14 cellular contexts compared by ENCODE assay signal in the genomic region with DNA sequence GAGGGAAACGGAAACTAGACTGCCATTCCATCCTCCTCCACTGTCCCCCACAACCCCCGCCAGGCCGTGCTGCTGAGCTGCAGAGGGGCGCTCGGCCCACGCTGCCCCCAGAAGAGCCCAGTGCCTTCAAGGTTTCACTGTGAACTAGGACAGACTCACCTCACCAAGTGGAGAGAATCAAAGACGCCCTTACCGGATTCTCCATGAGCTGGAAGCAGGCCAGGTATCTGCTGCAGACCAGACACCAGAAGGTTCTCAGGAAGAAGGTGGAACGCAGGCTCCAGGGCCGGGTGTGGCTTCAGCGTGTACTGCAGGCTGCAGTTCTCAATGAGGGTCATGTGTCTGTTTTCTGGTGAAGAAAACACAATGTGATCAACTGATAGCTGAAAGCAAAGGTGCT.
"Had no signal": no experiment of that assay in that cellular context is flagged by ENCODE, and none has a peak within 500 bp of the region (broad histone marks: within the 10 kb centered on the region; RNA-seq: fewer than 3 reads in every experiment).

No MANE protein-coding gene starts in this region.

- H3K27ac Mint-ChIP-seq: activated naive CD8-positive, alpha-beta T cell treated with anti-CD3 and anti-CD28 coated beads for 36 hours; dendritic cell treated with granulocyte-macrophage colony-stimulating factor and Interleukin-4, amounts not matched to agents 40 ng/mL and 50 ng/mL, for 4 days; progenitor cell of endocrine pancreas; stimulated activated memory B cell treated with anti-CD40 and anti-IgM and Interleukin-4, amounts not matched to agents 10 μg/mL and 1 μg/mL and 100 μg/mL, for 72 hours; T-helper 17 cell had no signal

- DNase-seq: activated gamma-delta T cell treated with Interleukin-2 at 50 U/mL for 16 hours; activated naive CD8-positive, alpha-beta T cell treated with anti-CD3 and anti-CD28 coated beads for 36 hours; activated T-cell treated with anti-CD3 and anti-CD28 coated beads, Interleukin-2, amount 50 U/mL, for 1 hour; brain microvascular endothelial cell; cerebellar nuclear complex; erythroblast; hippocampal formation; naive thymus-derived CD8-positive, alpha-beta T cell; right cardiac atrium; T-helper 17 cell had no signal

- H3K27me3 Mint-ChIP-seq: activated naive CD8-positive, alpha-beta T cell treated with anti-CD3 and anti-CD28 coated beads for 36 hours; dendritic cell treated with granulocyte-macrophage colony-stimulating factor and Interleukin-4, amounts not matched to agents 40 ng/mL and 50 ng/mL, for 4 days; naive thymus-derived CD8-positive, alpha-beta T cell; progenitor cell of endocrine pancreas; stimulated activated memory B cell treated with anti-CD40 and anti-IgM and Interleukin-4, amounts not matched to agents 10 μg/mL and 1 μg/mL and 100 μg/mL, for 72 hours; T-helper 17 cell had no signal

- H3K4me3 Mint-ChIP-seq: activated naive CD8-positive, alpha-beta T cell treated with anti-CD3 and anti-CD28 coated beads for 36 hours; dendritic cell treated with granulocyte-macrophage colony-stimulating factor and Interleukin-4, amounts not matched to agents 40 ng/mL and 50 ng/mL, for 4 days; naive thymus-derived CD8-positive, alpha-beta T cell; stimulated activated memory B cell treated with anti-CD40 and anti-IgM and Interleukin-4, amounts not matched to agents 10 μg/mL and 1 μg/mL and 100 μg/mL, for 72 hours had no signal

- H3K36me3 ChIP-seq: brain microvascular endothelial cell had no signal

- ATAC-seq: activated CD4-positive, CD25-positive, alpha-beta regulatory T cell treated with anti-CD3 and anti-CD28 coated beads, Interleukin-2, amount 50 U/mL, for 24 hours; naive thymus-derived CD8-positive, alpha-beta T cell; stimulated activated memory B cell treated with anti-CD40 and anti-IgM and Interleukin-4, amounts not matched to agents 10 μg/mL and 1 μg/mL and 100 μg/mL, for 72 hours; T-helper 17 cell had no signal

- H3K27ac ChIP-seq: brain microvascular endothelial cell had no signal

- H3K4me1 Mint-ChIP-seq: stimulated activated memory B cell treated with anti-CD40 and anti-IgM and Interleukin-4, amounts not matched to agents 10 μg/mL and 1 μg/mL and 100 μg/mL, for 72 hours had no signal

- H3K9me3 Mint-ChIP-seq: activated naive CD8-positive, alpha-beta T cell treated with anti-CD3 and anti-CD28 coated beads for 36 hours; dendritic cell treated with granulocyte-macrophage colony-stimulating factor and Interleukin-4, amounts not matched to agents 40 ng/mL and 50 ng/mL, for 4 days; naive thymus-derived CD8-positive, alpha-beta T cell; stimulated activated memory B cell treated with anti-CD40 and anti-IgM and Interleukin-4, amounts not matched to agents 10 μg/mL and 1 μg/mL and 100 μg/mL, for 72 hours had no signal

- H3K27me3 ChIP-seq: brain microvascular endothelial cell had no signal
